8 cellular contexts compared by ENCODE assay signal in the genomic region with DNA sequence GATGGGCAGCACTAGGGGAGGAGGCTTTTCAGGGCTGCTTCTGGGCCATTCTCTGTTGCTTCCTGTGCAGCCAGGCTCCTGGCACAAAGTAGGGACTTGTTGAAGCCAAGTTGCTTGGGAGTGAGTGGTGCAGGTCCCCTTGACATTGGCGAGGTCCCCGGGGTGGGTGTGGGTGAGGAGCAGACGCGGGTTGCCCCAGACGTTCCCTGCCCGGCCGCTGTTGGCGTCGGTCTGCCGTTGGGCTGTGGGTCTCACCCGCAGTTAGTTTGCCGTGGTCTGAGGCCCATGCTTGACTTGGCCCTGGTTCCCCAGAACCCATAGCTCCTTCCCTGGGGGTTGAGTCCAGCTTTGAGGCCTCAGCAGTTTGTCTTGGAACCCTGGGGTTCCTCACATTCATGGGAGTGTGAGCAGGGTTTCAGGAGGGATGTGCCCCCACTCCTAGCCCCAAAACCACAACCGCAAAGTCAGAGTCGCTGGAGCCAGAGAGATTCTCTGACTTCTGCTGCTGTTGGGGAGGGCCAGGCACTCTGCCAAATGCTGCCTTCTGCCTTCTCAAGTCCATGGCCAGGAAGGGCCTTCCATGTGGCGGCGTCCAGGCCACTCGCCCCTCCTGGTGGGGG.
DNase-seq lines count a peak whose midpoint lies in the region; ATAC-seq and TF ChIP-seq lines count a peak whose summit lies in the region.

No MANE protein-coding gene starts in this region.

- H3K27me3 ChIP-seq in adipocyte (replicated peaks; ENCODE audit: control insufficient read depth, insufficient read depth, low read length), result no peaks in the 10 kb centered on the region
- H3K27me3 ChIP-seq in right atrium auricular region, result no peaks in the 10 kb centered on the region
- H3K27me3 ChIP-seq in WERI-Rb-1 (ENCODE audit: insufficient read depth, low read depth, severe bottlenecking), result no peaks in the 10 kb centered on the region

- H3K27ac ChIP-seq in C4-2B, result peak overlapping the region; percentile 89
- H3K27ac ChIP-seq in right atrium auricular region, result peak overlapping the region; percentile 78 to 87
- H3K27ac ChIP-seq in WERI-Rb-1, result no peak overlapping the region

- DNase-seq in NCI-H1694 treated with DMSO at 0.1 percent for 48 hours (lab: John Stamatoyannopoulos, UW) (peak; percentile 9), adipocyte (ENCODE audit: low read depth) (no peak), right atrium auricular region (ENCODE audit: low spot score) (peak; percentile 90), WERI-Rb-1 (no peak), OCI-M2 (lab: John Stamatoyannopoulos, UW; ENCODE audit: unreplicated experiment) (no peak)
- DNase-seq in stimulated activated naive CD4-positive, alpha-beta T cell treated with Interleukin-2 at 50 U/mL for 16 hours (lab: John Stamatoyannopoulos, UW), result peak; percentile 27

- H3K9me3 ChIP-seq in adipocyte (ENCODE audit: control insufficient read depth, low read length), result no peaks in the 10 kb centered on the region
- no peaks in the 10 kb centered on the region for H3K9me3 ChIP-seq in right atrium auricular region
- H3K9me3 ChIP-seq in WERI-Rb-1 (ENCODE audit: severe bottlenecking), result peaks cover 7% of the 10 kb centered on the region

- H3K9ac ChIP-seq in adipocyte (ENCODE audit: low read length), result peak overlapping the region; percentile 79

- TF ChIP-seq CTCF in C4-2B (conservative IDR thresholded peaks at IDR 0.05), result no peak
- no peak for TF ChIP-seq CTCF in right atrium auricular region (IDR thresholded peaks at IDR 0.05)
- no peak for TF ChIP-seq CTCF in WERI-Rb-1 (IDR thresholded peaks at IDR 0.05; ENCODE audit: low read depth, low read length)

- ATAC-seq in HG03175 (IDR thresholded peaks at IDR 0.05; ENCODE audit: unreplicated experiment), result no peak

- H3K4me3 ChIP-seq in adipocyte (ENCODE audit: low read length), result no peak overlapping the region
- no peak overlapping the region for H3K4me3 ChIP-seq in right atrium auricular region
- H3K4me3 ChIP-seq in WERI-Rb-1 (ENCODE audit: low read depth, low read length), result no peak overlapping the region

- H3K36me3 ChIP-seq in adipocyte (ENCODE audit: control insufficient read depth, insufficient read depth, low read length, severe bottlenecking) (peaks cover 18% of the 10 kb centered on the region), right atrium auricular region (no peaks in the 10 kb centered on the region), WERI-Rb-1 (peaks cover 10% of the 10 kb centered on the region)

- peaks cover 49% of the 10 kb centered on the region for H3K4me1 ChIP-seq in adipocyte (ENCODE audit: control insufficient read depth, insufficient read depth, low read length)
- H3K4me1 ChIP-seq in right atrium auricular region, result peaks cover 5 to 77% of the 10 kb centered on the region in 2 donors

Comparison
In these comparisons a context has a peak if more than half of its experiments do, and no peak if none do; other contexts are left out.
1. DNase-seq: peak in NCI-H1694 treated with DMSO at 0.1 percent for 48 hours (single experiment), right atrium auricular region (single experiment) and stimulated activated naive CD4-positive, alpha-beta T cell treated with Interleukin-2 at 50 U/mL for 16 hours (single experiment); none in adipocyte (single experiment), WERI-Rb-1 (single experiment) and OCI-M2 (single experiment).